In the genomic region with DNA sequence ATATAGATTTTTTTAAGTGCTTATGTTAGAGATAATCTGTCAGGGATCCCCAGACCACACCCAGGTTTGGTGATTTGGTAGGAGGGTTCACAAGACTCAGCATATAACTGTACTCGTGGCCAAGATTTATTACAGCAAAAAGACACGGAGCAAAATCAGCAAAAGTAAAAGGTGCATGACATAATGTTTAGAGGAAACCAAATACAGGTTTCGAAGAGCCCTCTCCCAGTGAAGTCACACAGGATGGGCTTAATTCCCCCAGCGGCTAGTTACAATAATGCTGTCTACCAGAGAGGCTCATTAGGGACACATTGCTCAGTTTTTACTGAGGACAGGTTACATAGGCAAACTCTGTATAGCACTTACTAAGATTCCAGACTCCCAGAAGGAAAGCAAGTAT, we compare ENCODE assay signal across 1 cellular context.
TF ChIP-seq lines count a peak whose summit lies in the region.

No MANE protein-coding gene starts in this region.

TF ChIP-seq in WTC11, 78 proteins besides CTCF, POLR2A, EP300 and RAD21 (continued from another document):
- TF ChIP-seq, protein P1, sequence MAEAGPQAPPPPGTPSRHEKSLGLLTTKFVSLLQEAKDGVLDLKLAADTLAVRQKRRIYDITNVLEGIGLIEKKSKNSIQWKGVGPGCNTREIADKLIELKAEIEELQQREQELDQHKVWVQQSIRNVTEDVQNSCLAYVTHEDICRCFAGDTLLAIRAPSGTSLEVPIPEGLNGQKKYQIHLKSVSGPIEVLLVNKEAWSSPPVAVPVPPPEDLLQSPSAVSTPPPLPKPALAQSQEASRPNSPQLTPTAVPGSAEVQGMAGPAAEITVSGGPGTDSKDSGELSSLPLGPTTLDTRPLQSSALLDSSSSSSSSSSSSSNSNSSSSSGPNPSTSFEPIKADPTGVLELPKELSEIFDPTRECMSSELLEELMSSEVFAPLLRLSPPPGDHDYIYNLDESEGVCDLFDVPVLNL (CRISPR knock-in tag; IDR thresholded peaks at IDR 0.05; ENCODE audit: borderline replicate concordance, low read depth): no peak
